ENCODE assay signal across 36 cellular contexts in the genomic region with DNA sequence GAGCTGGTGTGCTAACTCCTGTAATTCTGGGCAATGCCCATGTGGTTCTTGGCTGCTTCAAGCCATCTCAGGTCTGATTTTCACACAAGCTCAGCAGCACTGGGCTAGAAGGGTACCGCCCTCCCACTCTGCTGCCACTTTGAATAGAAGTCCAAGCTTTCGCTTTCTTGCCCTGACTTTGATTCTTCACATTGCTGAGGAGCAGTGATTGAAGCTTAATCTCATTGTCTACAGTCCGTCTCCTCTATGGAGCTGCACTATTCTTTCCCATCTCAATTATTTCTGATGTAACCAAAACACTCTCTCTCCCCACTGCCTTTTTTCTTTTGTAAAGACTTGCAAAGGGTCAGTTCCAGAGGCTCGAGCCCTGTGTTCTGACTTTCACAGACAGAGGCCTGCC. TPM values are rescaled to one million over a fixed set of nuclear protein-coding genes. Genes with fewer than 3 reads are reported as not detected.
"Had no signal": no experiment of that assay in that cellular context is flagged by ENCODE, and none has a peak within 500 bp of the region (broad histone marks: within the 10 kb centered on the region; RNA-seq: fewer than 3 reads in every experiment).

No MANE protein-coding gene starts in this region.

- H3K27ac Mint-ChIP-seq: activated B cell treated with CpG ODN at 0.5 μM for 24 hours; activated CD8-positive, alpha-beta T cell treated with anti-CD3 and anti-CD28 coated beads for 36 hours; activated naive CD4-positive, alpha-beta T cell treated with anti-CD3 and anti-CD28 coated beads for 36 hours; activated naive CD8-positive, alpha-beta T cell; activated T-helper 1 cell treated with anti-CD3 and anti-CD28 coated beads, Interleukin-12 subunit alpha, Interleukin-12 subunit beta, Interleukin-2, Interleukin-4 antibody, amounts not matched to agents 30 ng/mL and 10 ng/mL and 1 ng/mL, durations not matched to agents 14 hours and 24 hours and 36 hours; activated T-helper 2 cell treated with anti-CD3 and anti-CD28 coated beads, Interferon-gamma antibody, Interleukin-2, Interleukin-4, amounts not matched to agents 10 μg/mL and 5 μg/mL and 100 μg/mL, durations not matched to agents 14 hours and 24 hours and 36 hours; dendritic cell treated with granulocyte-macrophage colony-stimulating factor and Interleukin-4, amounts not matched to agents 40 ng/mL and 50 ng/mL, for 4 days; T-helper 17 cell; T-helper 2 cell treated with Interferon-gamma antibody and Interleukin-4, amounts not matched to agents 5 μg/mL and 100 μg/mL, for 36 hours had no signal

- DNase-seq: activated B cell treated with CpG ODN at 0.5 μM for 24 hours; activated CD4-positive, alpha-beta T cell treated with anti-CD3 and anti-CD28 coated beads for 48 hours; activated CD4-positive, alpha-beta T cell treated with anti-CD3 and anti-CD28 coated beads, Interleukin-2, amount 50 U/mL, for 1 hour; activated CD4-positive, alpha-beta T cell treated with anti-CD3 and anti-CD28 coated beads, Interleukin-2, amount 50 U/mL, for 48 hours; activated CD8-positive, alpha-beta memory T cell treated with anti-CD3 and anti-CD28 coated beads for 24 hours; activated CD8-positive, alpha-beta T cell treated with anti-CD3 and anti-CD28 coated beads for 36 hours; activated effector memory CD4-positive, alpha-beta T cell treated with anti-CD3 and anti-CD28 coated beads, Interleukin-2, amount 50 U/mL, for 16 hours; activated naive CD4-positive, alpha-beta T cell treated with anti-CD3 and anti-CD28 coated beads for 36 hours; activated T-cell treated with anti-CD3 and anti-CD28 coated beads, Interleukin-2, amount 50 U/mL, for 1 hour; activated T-cell treated with anti-CD3 and anti-CD28 coated beads, Interleukin-2, amount 50 U/mL, for 48 hours; amniotic stem cell; anterior cingulate cortex; brain microvascular endothelial cell; dorsolateral prefrontal cortex; effector memory CD4-positive, alpha-beta T cell; erythroblast; foreskin keratinocyte; gastrocnemius medialis; glutamatergic neuron; heart left ventricle; T-helper 1 cell; T-helper 17 cell; T1000; WERI-Rb-1 had no signal

- H3K4me1 Mint-ChIP-seq: activated B cell treated with CpG ODN at 0.5 μM for 24 hours; central memory CD8-positive, alpha-beta T cell; T-helper 17 cell had no signal

- H3K27me3 Mint-ChIP-seq: activated CD8-positive, alpha-beta T cell treated with anti-CD3 and anti-CD28 coated beads for 36 hours; activated naive CD8-positive, alpha-beta T cell; dendritic cell treated with granulocyte-macrophage colony-stimulating factor and Interleukin-4, amounts not matched to agents 40 ng/mL and 50 ng/mL, for 4 days had no signal

- H3K4me3 ChIP-seq: coronary artery, dorsolateral prefrontal cortex, esophagus muscularis mucosa, gastrocnemius medialis, heart left ventricle had no signal

- FAIRE-seq: bronchial epithelial cell had no signal

- H3K27ac ChIP-seq: brain microvascular endothelial cell, coronary artery, dorsolateral prefrontal cortex, esophagus muscularis mucosa, foreskin keratinocyte, gastrocnemius medialis, heart left ventricle, WERI-Rb-1 had no signal

- H3K9me3 ChIP-seq: esophagus muscularis mucosa, gastrocnemius medialis, heart left ventricle had no signal

- H3K4me3 Mint-ChIP-seq: activated B cell treated with CpG ODN at 0.5 μM for 24 hours; activated CD8-positive, alpha-beta T cell treated with anti-CD3 and anti-CD28 coated beads for 36 hours; activated naive CD4-positive, alpha-beta T cell treated with anti-CD3 and anti-CD28 coated beads for 36 hours; activated naive CD8-positive, alpha-beta T cell; activated T-helper 1 cell treated with anti-CD3 and anti-CD28 coated beads, Interleukin-12 subunit alpha, Interleukin-12 subunit beta, Interleukin-2, Interleukin-4 antibody, amounts not matched to agents 30 ng/mL and 10 ng/mL and 1 ng/mL, durations not matched to agents 14 hours and 24 hours and 36 hours; central memory CD8-positive, alpha-beta T cell; dendritic cell treated with granulocyte-macrophage colony-stimulating factor and Interleukin-4, amounts not matched to agents 40 ng/mL and 50 ng/mL, for 4 days; T-helper 17 cell; T-helper 2 cell treated with Interferon-gamma antibody and Interleukin-4, amounts not matched to agents 5 μg/mL and 100 μg/mL, for 36 hours had no signal

- H3K4me1 ChIP-seq: foreskin keratinocyte, gastrocnemius medialis had no signal

- H3K27me3 ChIP-seq: dorsolateral prefrontal cortex, esophagus muscularis mucosa, foreskin keratinocyte, gastrocnemius medialis, heart left ventricle had no signal

- ATAC-seq: activated CD4-positive, CD25-positive, alpha-beta regulatory T cell treated with anti-CD3 and anti-CD28 coated beads, Interleukin-2, amount 50 U/mL, for 24 hours; activated CD8-positive, alpha-beta T cell treated with anti-CD3 and anti-CD28 coated beads for 36 hours; foreskin keratinocyte; gastrocnemius medialis; heart left ventricle; T-helper 17 cell had no signal

- H3K36me3 ChIP-seq: brain microvascular endothelial cell, gastrocnemius medialis, WERI-Rb-1 had no signal

- H3K9me3 Mint-ChIP-seq: activated B cell treated with CpG ODN at 0.5 μM for 24 hours; activated CD8-positive, alpha-beta T cell treated with anti-CD3 and anti-CD28 coated beads for 36 hours; activated naive CD4-positive, alpha-beta T cell treated with anti-CD3 and anti-CD28 coated beads for 36 hours; activated T-helper 1 cell treated with anti-CD3 and anti-CD28 coated beads, Interleukin-12 subunit alpha, Interleukin-12 subunit beta, Interleukin-2, Interleukin-4 antibody, amounts not matched to agents 30 ng/mL and 10 ng/mL and 1 ng/mL, durations not matched to agents 14 hours and 24 hours and 36 hours; activated T-helper 2 cell treated with anti-CD3 and anti-CD28 coated beads, Interferon-gamma antibody, Interleukin-2, Interleukin-4, amounts not matched to agents 10 μg/mL and 5 μg/mL and 100 μg/mL, durations not matched to agents 14 hours and 24 hours and 36 hours; central memory CD8-positive, alpha-beta T cell; dendritic cell treated with granulocyte-macrophage colony-stimulating factor and Interleukin-4, amounts not matched to agents 40 ng/mL and 50 ng/mL, for 4 days; T-helper 2 cell treated with Interferon-gamma antibody and Interleukin-4, amounts not matched to agents 5 μg/mL and 100 μg/mL, for 36 hours had no signal

RNA-seq across cellular contexts. Expression of a gene that starts 12.9 kb away (rescaled TPM):
- total RNA-seq: activated B cell treated with CpG ODN at 0.5 μM for 24 hours; activated naive CD4-positive, alpha-beta T cell treated with anti-CD3 and anti-CD28 coated beads for 36 hours; activated T-helper 1 cell treated with anti-CD3 and anti-CD28 coated beads, Interleukin-12 subunit alpha, Interleukin-12 subunit beta, Interleukin-2, Interleukin-4 antibody, amounts not matched to agents 30 ng/mL and 10 ng/mL and 1 ng/mL, durations not matched to agents 14 hours and 24 hours and 36 hours; cardiac septum; cerebellum; esophagus muscularis mucosa; foreskin keratinocyte; gastrocnemius medialis; heart left ventricle; T-helper 17 cell had no signal
- polyA plus RNA-seq: foreskin keratinocyte had no signal
